ENCODE assay signal across 28 cellular contexts in the genomic region with DNA sequence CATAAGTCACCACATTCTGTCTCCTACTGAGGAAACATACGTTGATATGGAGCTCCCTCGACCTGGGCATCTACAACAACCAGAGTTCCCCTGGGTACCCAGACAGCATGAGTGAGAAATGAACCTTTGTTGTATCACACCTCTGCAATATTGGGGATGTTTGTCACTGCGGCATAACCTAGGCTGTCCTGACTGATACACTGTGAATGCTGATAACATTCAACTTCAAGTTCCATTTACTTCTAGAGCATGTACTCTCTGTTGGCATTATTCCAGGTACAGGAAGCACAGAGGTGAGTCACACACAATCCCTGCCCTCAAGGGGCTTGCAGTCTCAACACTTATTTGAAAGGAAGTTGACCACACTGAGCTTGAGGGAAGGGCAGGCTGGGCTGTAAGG.
"Had no signal": no experiment of that assay in that cellular context is flagged by ENCODE, and none has a peak within 500 bp of the region (broad histone marks: within the 10 kb centered on the region; RNA-seq: fewer than 3 reads in every experiment).

No MANE protein-coding gene starts in this region.

- ATAC-seq: activated CD4-positive, alpha-beta T cell treated with anti-CD3 and anti-CD28 coated beads for 36 hours; activated CD4-positive, CD25-positive, alpha-beta regulatory T cell treated with anti-CD3 and anti-CD28 coated beads, Interleukin-2, amount 50 U/mL, for 24 hours; activated CD8-positive, alpha-beta T cell treated with anti-CD3 and anti-CD28 coated beads, Interleukin-2, amount 10 ng/mL, durations not matched to agents 7 days and 5 days; activated naive CD4-positive, alpha-beta T cell treated with anti-CD3 and anti-CD28 coated beads, Interleukin-2, amount 50 U/mL, for 72 hours; Right ventricle myocardium inferior; SK-N-SH treated with all-trans-retinoic acid at 6 μM for 48 hours; T-cell; T-helper 17 cell had no signal

- H3K27ac ChIP-seq: adrenal gland, PC-9, RWPE1 had no signal

- H3K4me3 ChIP-seq: adrenal gland, PC-9 had no signal

- DNase-seq: activated CD4-positive, alpha-beta T cell treated with anti-CD3 and anti-CD28 coated beads for 36 hours; activated CD4-positive, alpha-beta T cell treated with anti-CD3 and anti-CD28 coated beads, Interleukin-2, amount 10 ng/mL, durations not matched to agents 7 days and 5 days; activated CD4-positive, alpha-beta T cell treated with anti-CD3 and anti-CD28 coated beads, Interleukin-2, amount 50 U/mL, for 48 hours; activated CD8-positive, alpha-beta T cell treated with anti-CD3 and anti-CD28 coated beads, Interleukin-2, amount 10 ng/mL, durations not matched to agents 7 days and 5 days; activated gamma-delta T cell; activated naive CD4-positive, alpha-beta T cell treated with Interleukin-2 at 50 U/mL for 16 hours; activated T-cell treated with anti-CD3 and anti-CD28 coated beads, Interleukin-2, amount 50 U/mL, for 24 hours; adrenal gland; central memory CD4-positive, alpha-beta T cell; NCI-H1092 treated with DMSO at 0.1 percent for 48 hours; NCI-H146; NCI-H187; NCI-H2029 treated with DMSO at 0.1 percent for 48 hours; NCI-H2107; NCI-H2171; NCI-H510A; NCI-H526; NCI-H748 treated with DMSO at 0.1 percent for 48 hours; PC-9; SIG-M5; T-cell; T-helper 17 cell had no signal

- FAIRE-seq: RCC 7860 had no signal

- H2AFZ ChIP-seq: PC-9 had no signal

- H3K27me3 ChIP-seq: adrenal gland had no signal

- H3K9me3 ChIP-seq: adrenal gland had no signal

- H3K4me2 ChIP-seq: PC-9 had no signal
